Comparison of ENCODE assay signal across 9 cellular contexts in the genomic region with DNA sequence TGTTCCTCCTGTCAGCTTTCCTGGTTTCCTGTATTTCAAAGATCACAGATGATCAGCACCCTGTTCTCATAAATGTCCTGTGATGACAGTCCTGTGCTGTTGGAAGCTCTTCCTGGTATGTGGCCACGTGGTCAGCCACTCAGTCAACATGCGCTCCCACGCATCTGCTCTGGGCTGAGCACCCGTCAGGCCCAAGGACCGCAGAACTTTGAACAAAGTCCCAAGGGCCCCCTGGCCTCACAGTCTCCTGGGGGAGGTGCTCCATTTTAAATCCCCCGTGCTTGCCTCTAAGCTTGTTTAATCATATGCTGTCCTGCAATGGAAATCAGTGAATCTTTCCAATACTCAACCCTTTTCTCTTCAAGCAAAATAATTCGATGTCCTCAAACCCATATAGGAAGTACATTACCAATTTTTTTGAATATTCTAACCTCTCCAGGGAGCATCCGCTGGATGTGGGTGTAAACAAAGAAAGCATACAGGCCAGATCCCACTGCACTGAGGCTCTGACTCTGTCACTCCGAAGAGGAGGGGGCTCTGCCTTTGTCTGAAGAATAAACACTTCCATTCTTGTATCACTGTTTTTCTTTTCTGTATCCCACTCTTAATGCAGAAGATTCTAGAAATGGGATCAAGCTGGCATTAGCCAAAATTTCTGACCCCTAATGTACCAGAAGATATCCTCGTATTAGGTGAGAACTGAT.
A peak's percentile ranks its signal among the peaks of the same experiment; 100 is the strongest.
DNase-seq lines count a peak whose midpoint lies in the region; ATAC-seq and TF ChIP-seq lines count a peak whose summit lies in the region.
"Had no signal": no experiment of that assay in that cellular context is flagged by ENCODE, and none has a peak within 500 bp of the region (broad histone marks: within the 10 kb centered on the region; RNA-seq: fewer than 3 reads in every experiment).

No MANE protein-coding gene starts in this region.

- peaks cover 34% of the 10 kb centered on the region for H3K4me1 Mint-ChIP-seq in stimulated activated effector memory CD8-positive, alpha-beta T cell treated with anti-CD3 and anti-CD28 coated beads, Interleukin-12 subunit alpha, Interleukin-12 subunit beta, amount 100 ng/mL, for 72 hours

- in situ Hi-C loops in gastrocnemius medialis (cut with MboI; ENCODE audit: low sequenced_read_pairs in 4 of 4): no loop called here

- no peaks in the 10 kb centered on the region for H3K9me3 ChIP-seq in gastrocnemius medialis

- H3K4me3 ChIP-seq in gastrocnemius medialis: no peak overlapping the region

- peaks cover 0 to 15% of the 10 kb centered on the region in 2 donors for H3K36me3 ChIP-seq in gastrocnemius medialis

- H3K9me3 Mint-ChIP-seq in stimulated activated effector memory CD8-positive, alpha-beta T cell treated with anti-CD3 and anti-CD28 coated beads, Interleukin-12 subunit alpha, Interleukin-12 subunit beta, amount 100 ng/mL, for 72 hours: no peaks in the 10 kb centered on the region

- DNase-seq in NCI-H82 (lab: John Stamatoyannopoulos, UW) (peak; percentile 66), NCI-H82 treated with DMSO at 0.1 percent for 48 hours (lab: John Stamatoyannopoulos, UW; ENCODE audit: unreplicated experiment) (no peak), caudate nucleus (lab: John Stamatoyannopoulos, UW) (no peak), gastrocnemius medialis (no peak), NCI-H1694 treated with DMSO at 0.1 percent for 48 hours (lab: John Stamatoyannopoulos, UW) (no peak)
- DNase-seq in stimulated activated effector memory CD8-positive, alpha-beta T cell treated with anti-CD3 and anti-CD28 coated beads, Interleukin-12 subunit alpha, Interleukin-12 subunit beta, amount 100 ng/mL, for 72 hours (ENCODE audit: low spot score in 2 of 2): no peak
- DNase-seq: cortex of kidney had no signal

- TF ChIP-seq CTCF in gastrocnemius medialis (IDR thresholded peaks at IDR 0.05 in 4 of 5, conservative IDR thresholded peaks at IDR 0.05 in 1 of 5): no peak

- peaks cover 51% of the 10 kb centered on the region for H3K36me3 Mint-ChIP-seq in stimulated activated effector memory CD8-positive, alpha-beta T cell treated with anti-CD3 and anti-CD28 coated beads, Interleukin-12 subunit alpha, Interleukin-12 subunit beta, amount 100 ng/mL, for 72 hours

- no peaks in the 10 kb centered on the region for H3K4me1 ChIP-seq in gastrocnemius medialis

- H3K27ac ChIP-seq in caudate nucleus (ENCODE audit: low read depth, low read length): peak overlapping the region; percentile 61
- H3K27ac ChIP-seq in gastrocnemius medialis: no peak overlapping the region

- peak; percentile 61 for ATAC-seq in HG03060 (IDR thresholded peaks at IDR 0.05; ENCODE audit: low read depth, unreplicated experiment)
- ATAC-seq in stimulated activated effector memory CD8-positive, alpha-beta T cell treated with anti-CD3 and anti-CD28 coated beads, Interleukin-12 subunit alpha, Interleukin-12 subunit beta, amount 100 ng/mL, for 72 hours: no peak
- ATAC-seq in gastrocnemius medialis: no peak
- ATAC-seq in GM18858 (IDR thresholded peaks at IDR 0.05; ENCODE audit: unreplicated experiment): no peak

- no peaks in the 10 kb centered on the region for H3K27me3 ChIP-seq in gastrocnemius medialis

- no peak for TF ChIP-seq POLR2A in gastrocnemius medialis (IDR thresholded peaks at IDR 0.05)

- intact Hi-C loops in gastrocnemius medialis (cut with DNase I; ENCODE audit: low total_unique reads): no loop called here

- no peak overlapping the region for H3K4me3 Mint-ChIP-seq in stimulated activated effector memory CD8-positive, alpha-beta T cell treated with anti-CD3 and anti-CD28 coated beads, Interleukin-12 subunit alpha, Interleukin-12 subunit beta, amount 100 ng/mL, for 72 hours

- H3K27ac Mint-ChIP-seq in stimulated activated effector memory CD8-positive, alpha-beta T cell treated with anti-CD3 and anti-CD28 coated beads, Interleukin-12 subunit alpha, Interleukin-12 subunit beta, amount 100 ng/mL, for 72 hours: peak overlapping the region; percentile 44
